Comparison of ENCODE assay signal across 1 cellular context in the genomic region with DNA sequence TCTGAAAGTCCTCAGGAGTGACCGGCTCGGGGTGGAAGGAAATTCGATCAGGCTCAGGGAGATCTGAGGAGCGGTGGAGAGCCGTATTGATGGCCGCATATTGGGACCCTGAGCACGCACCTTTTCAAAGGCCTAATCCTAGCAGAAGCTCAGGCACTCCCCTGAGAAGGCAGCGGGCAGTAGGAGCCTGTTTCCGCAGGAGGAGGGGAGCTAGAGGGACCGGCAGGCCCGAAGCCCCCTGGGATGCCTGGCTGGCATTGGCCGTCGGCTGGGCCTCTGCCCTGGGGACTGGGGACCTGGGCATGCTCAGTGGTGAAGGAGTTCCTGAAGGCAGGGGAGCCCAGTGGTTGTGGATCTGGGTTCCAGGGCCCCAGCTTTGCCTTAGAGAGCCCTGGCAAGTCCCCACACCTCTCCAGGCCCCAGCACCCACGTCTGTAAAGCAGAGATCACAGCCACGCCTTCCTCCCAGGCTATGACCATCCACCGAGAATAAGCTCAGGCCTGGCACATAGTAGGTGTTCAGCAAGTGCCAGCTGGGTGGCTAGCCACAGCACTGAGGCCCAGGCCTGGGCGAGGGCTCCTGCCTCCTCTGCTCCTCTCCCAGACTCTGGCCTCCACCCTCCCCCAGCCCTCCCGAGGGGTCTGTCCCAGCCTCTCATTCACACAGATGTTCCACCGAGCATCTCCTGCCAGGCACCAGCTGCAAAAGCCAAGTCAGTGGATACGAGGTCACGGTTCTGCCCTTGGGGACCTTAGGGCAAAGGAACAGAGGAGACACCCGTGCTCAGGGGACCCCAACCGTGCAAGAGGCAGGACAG.
TF ChIP-seq lines count a peak whose summit lies in the region.

No MANE protein-coding gene starts in this region.

TF ChIP-seq in GM12878, 131 proteins besides CTCF, POLR2A, EP300 and RAD21:
- no peak for TF ChIP-seq HDAC2 (IDR thresholded peaks at IDR 0.05)
- no peak for TF ChIP-seq REST (IDR thresholded peaks at IDR 0.05; ENCODE audit: low read depth, low read length)
- TF ChIP-seq IRF3 (IDR thresholded peaks at IDR 0.05) = no peak
- no peak for TF ChIP-seq RBBP5 (conservative IDR thresholded peaks at IDR 0.05)
- no peak for TF ChIP-seq IRF4 (IDR thresholded peaks at IDR 0.05; ENCODE audit: low read depth, low read length)
- TF ChIP-seq EED (IDR thresholded peaks at IDR 0.05; ENCODE audit: low read depth) = no peak
- no peak for TF ChIP-seq NKRF (conservative IDR thresholded peaks at IDR 0.05)
- no peak for TF ChIP-seq ZBTB4 (CRISPR knock-in tag; IDR thresholded peaks at IDR 0.05)
- TF ChIP-seq SRF (IDR thresholded peaks at IDR 0.05; ENCODE audit: low read depth in 2 of 2, low read length in 2 of 2) = no peak
- TF ChIP-seq SP1 (IDR thresholded peaks at IDR 0.05; ENCODE audit: low read depth, low read length) = no peak
- no peak for TF ChIP-seq TAF1 (IDR thresholded peaks at IDR 0.05; ENCODE audit: borderline replicate concordance, low read depth, low read length)
- no peak for TF ChIP-seq MLLT1 (IDR thresholded peaks at IDR 0.05)
- TF ChIP-seq FOXK2 (IDR thresholded peaks at IDR 0.05) = no peak
- no peak for TF ChIP-seq ZSCAN29 (IDR thresholded peaks at IDR 0.05)
- no peak for TF ChIP-seq PAX5 (IDR thresholded peaks at IDR 0.05; ENCODE audit: borderline replicate concordance, low read depth, low read length)
- no peak for TF ChIP-seq JUNB (IDR thresholded peaks at IDR 0.05)
- no peak for TF ChIP-seq SKIL (IDR thresholded peaks at IDR 0.05; ENCODE audit: low read depth, poor library complexity, severe bottlenecking)
- TF ChIP-seq ETV6 (conservative IDR thresholded peaks at IDR 0.05 in 1 of 2, IDR thresholded peaks at IDR 0.05 in 1 of 2; ENCODE audit: borderline replicate concordance in 1 of 2, low read depth in 1 of 2) = no peak
TF ChIP-seq in GM12878: peak in this region for 0.
